Comparison of ENCODE assay signal across 12 cellular contexts in the genomic region with DNA sequence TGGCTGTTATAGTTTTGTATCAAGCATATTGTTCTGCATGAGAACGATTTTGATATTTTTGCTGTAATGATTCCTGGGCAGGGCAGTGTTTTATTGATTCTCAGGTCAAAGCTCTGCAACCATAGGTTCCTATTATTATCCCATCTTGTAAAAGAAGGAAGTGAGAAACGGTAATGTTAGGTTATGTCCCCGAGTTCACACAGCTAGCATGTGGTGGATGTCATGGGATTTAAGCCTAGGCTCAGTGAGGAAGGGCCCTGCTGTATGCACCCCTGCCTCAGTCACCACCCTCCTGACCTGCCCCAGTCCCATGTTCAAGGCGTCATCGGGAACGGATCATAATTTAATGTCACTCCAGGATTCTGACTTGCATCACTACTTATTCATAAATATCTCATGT. TPM values are rescaled to one million over a fixed set of nuclear protein-coding genes. Genes with fewer than 3 reads are reported as not detected.
DNase-seq lines count a peak whose midpoint lies in the region; ATAC-seq, FAIRE-seq and TF ChIP-seq lines count a peak whose summit lies in the region.
"Had no signal": no experiment of that assay in that cellular context is flagged by ENCODE, and none has a peak within 500 bp of the region (broad histone marks: within the 10 kb centered on the region; RNA-seq: fewer than 3 reads in every experiment).

No MANE protein-coding gene starts in this region.

- H3K27me3 ChIP-seq in GM12878 (replicated peaks in 1 of 2; ENCODE audit: control insufficient read depth in 2 of 2, insufficient read depth in 2 of 2, low read length in 1 of 2) (no peaks in the 10 kb centered on the region), uterus (no peaks in the 10 kb centered on the region)

- 0 out of 2 replicates have a peak overlapping the region, but pooled peaks have one; percentile 30 for H3K4me2 ChIP-seq in GM12878 (ENCODE audit: control insufficient read depth, insufficient read depth)

- H3K9me3 ChIP-seq in GM12878 (replicated peaks; ENCODE audit: control insufficient read depth, insufficient read depth, low read length) (no peaks in the 10 kb centered on the region), uterus (no peaks in the 10 kb centered on the region)

- H4K20me1 ChIP-seq in GM12878 (ENCODE audit: control insufficient read depth, insufficient read depth), result no peaks in the 10 kb centered on the region; the same call in 1 of the 2 replicates

- peaks cover 18% of the 10 kb centered on the region for H3K79me2 ChIP-seq in GM12878 (ENCODE audit: control insufficient read depth, insufficient read depth, low read length)

- FAIRE-seq in GM12878 (lab: Jason Lieb, UNC), result peak; percentile 80

- H3K4me1 Mint-ChIP-seq in activated T-cell treated with anti-CD3 and anti-CD28 coated beads, Interleukin-2, amount 50 U/mL, for 4 hours (ENCODE audit: low read depth), result peaks cover 13% of the 10 kb centered on the region

- no peak overlapping the region for H3K4me3 ChIP-seq in GM12878
- H3K4me3 ChIP-seq in uterus, result no peak overlapping the region

- H3K27me3 Mint-ChIP-seq in activated T-cell treated with anti-CD3 and anti-CD28 coated beads, Interleukin-2, amount 50 U/mL, for 4 hours (ENCODE audit: low read depth), result no peaks in the 10 kb centered on the region

- TF ChIP-seq RAD21 in GM12878 (IDR thresholded peaks at IDR 0.05; ENCODE audit: insufficient read depth, low read depth, low read length), result no peak

- no peaks in the 10 kb centered on the region for H3K9me3 Mint-ChIP-seq in activated T-cell treated with anti-CD3 and anti-CD28 coated beads, Interleukin-2, amount 50 U/mL, for 4 hours

- WGBS in GM12878 (ENCODE audit: insufficient coverage, insufficient replicate concordance, low lambda C conversion rate, missing lambda C conversion rate), result 48% methylated on average over 6 of the region's 6 CpGs

- peak; percentile 27 to 54; a peak in 3 of 4 replicates for TF ChIP-seq EP300 in GM12878 (IDR thresholded peaks at IDR 0.05; ENCODE audit: borderline replicate concordance in 1 of 2, control insufficient read depth in 1 of 2, low read depth in 2 of 2, low read length in 2 of 2)

- peaks cover 45% of the 10 kb centered on the region for H3K36me3 Mint-ChIP-seq in activated T-cell treated with anti-CD3 and anti-CD28 coated beads, Interleukin-2, amount 50 U/mL, for 4 hours (ENCODE audit: insufficient read depth)

- intact Hi-C loops in GM12878 (cut with micrococcal nuclease; ENCODE audit: unreplicated experiment) (no loop called here), uterus (cut with DNase I; ENCODE audit: low total_unique reads) (no loop called here)

- H3K36me3 ChIP-seq in GM12878 (ENCODE audit: control insufficient read depth in 2 of 2, insufficient read depth in 2 of 2, low read length in 1 of 2) (peaks cover 20 to 29% of the 10 kb centered on the region in 2 experiments), uterus (no peaks in the 10 kb centered on the region)

- no peak for TF ChIP-seq CTCF in GM12878 (IDR thresholded peaks at IDR 0.05 in 2 of 3, conservative IDR thresholded peaks at IDR 0.05 in 1 of 3; ENCODE audit: control insufficient read depth in 2 of 3, extremely low read depth in 1 of 3, insufficient read depth in 1 of 3, low read depth in 3 of 3, low read length in 3 of 3)
- TF ChIP-seq CTCF in uterus (IDR thresholded peaks at IDR 0.05), result no peak

- peaks cover 12% of the 10 kb centered on the region for H3K4me1 ChIP-seq in GM12878 (ENCODE audit: control insufficient read depth, insufficient read depth, low read length)
- no peaks in the 10 kb centered on the region for H3K4me1 ChIP-seq in uterus

- BruUV-seq in GM12878 (replicated peaks; lab: Mats Ljungman, UMichigan), result no TSS peak

- TF ChIP-seq POLR2A in GM12878 (IDR thresholded peaks at IDR 0.05; ENCODE audit: low read depth, low read length) (no peak), uterus (IDR thresholded peaks at IDR 0.05) (no peak)

- H2AFZ ChIP-seq in GM12878 (ENCODE audit: control insufficient read depth, low read depth, low read length), result no peak overlapping the region

- no peak overlapping the region for H3K4me3 Mint-ChIP-seq in activated T-cell treated with anti-CD3 and anti-CD28 coated beads, Interleukin-2, amount 50 U/mL, for 4 hours

- RAD21 ChIA-PET in GM12878 (lab: Charles Lee; ENCODE audit: unreplicated experiment), result interaction anchor here (0.9 kb wide), 1 partner anchor 94 kb away, joined by 3 read pairs; no protein-coding TSS in a partner anchor

- in situ Hi-C loops in GM12878 (cut with MboI), result no loop called here

- POLR2A ChIA-PET in GM12878 (lab: Charles Lee), result no interaction called here

- H3K9ac ChIP-seq in GM12878 (ENCODE audit: control insufficient read depth, insufficient read depth, low read length), result no peak overlapping the region

- H3K27ac ChIP-seq in GM12878 (ENCODE audit: control insufficient read depth, insufficient read depth) (no peak overlapping the region), uterus (no peak overlapping the region)

- SMC1A ChIA-PET in GM12878 (lab: Charles Lee; ENCODE audit: uncharacterized antibody, unreplicated experiment), result interaction anchor here (1.0 to 1.6 kb wide), 2 partner anchors 9 to 30 kb away, joined by 3 to 5 read pairs; no protein-coding TSS in a partner anchor

- CTCF ChIA-PET in GM12878 (lab: Yijun Ruan, JAX), result interaction anchor here (1.0 to 3.6 kb wide), 3 partner anchors 15 to 29 kb away, joined by 3 to 33 read pairs (median 4); no protein-coding TSS in a partner anchor

- peak; percentile 79 for ATAC-seq in GM18520 (IDR thresholded peaks at IDR 0.05; ENCODE audit: unreplicated experiment)
- peak; percentile 99 for ATAC-seq in GM21529 (IDR thresholded peaks at IDR 0.05; ENCODE audit: unreplicated experiment)
- peak; percentile 94 for ATAC-seq in HG03175 (IDR thresholded peaks at IDR 0.05; ENCODE audit: unreplicated experiment)
- ATAC-seq in GM12878, result peak; percentile 94
- ATAC-seq in activated T-cell treated with anti-CD3 and anti-CD28 coated beads, Interleukin-2, amount 50 U/mL, for 4 hours, result no peak

- DNase-seq in GM12878 (ENCODE audit: low read depth, low spot score) (peak; percentile 21), uterus (no peak), OCI-M1 (lab: John Stamatoyannopoulos, UW) (no peak)
- DNase-seq in activated CD8-positive, alpha-beta memory T cell treated with anti-CD3 and anti-CD28 coated beads, Interleukin-2, amount 50 U/mL, for 4 hours, result no peak
- no peak for DNase-seq in activated T-cell treated with anti-CD3 and anti-CD28 coated beads, Interleukin-2, amount 50 U/mL, for 4 hours
- DNase-seq: DMS 273 treated with DMSO at 0.1 percent for 48 hours, HCEC 1CT, SW 1271 had no signal

RNA-seq across cellular contexts. Expression of gene ACP1, which starts 10.7 kb away (rescaled TPM):
- total RNA-seq in GM12878 (2013; cell fraction: nucleolus; rRNA removed), result 164 and 165 TPM in 2 replicates
- total RNA-seq in GM12878 (2014; rRNA removed), result 129 and 149 TPM in 2 replicates
- 131 and 133 TPM in 2 replicates for total RNA-seq in GM12878 (2014; rRNA removed; fragmentation: Illumina TruSeq; extraction: Trizol)
- 114 and 120 TPM in 2 replicates for total RNA-seq in GM12878 (2021)
- 106 TPM for polyA plus RNA-seq in GM12878 (2011; ENCODE audit: low read depth)
- polyA plus RNA-seq in GM12878 (2011; rRNA removed), result 185 and 229 TPM in 2 replicates
- polyA plus RNA-seq in GM12878 (2011; cell fraction: cytosol; rRNA removed), result 87.9 and 111 TPM in 2 replicates
- 99.9 and 122 TPM in 2 replicates for polyA plus RNA-seq in GM12878 (2011; cell fraction: nucleus; rRNA removed)
- polyA plus RNA-seq in GM12878 (2012), result 118 and 121 TPM in 2 replicates
- polyA plus RNA-seq in GM12878 (2014; fragmentation: Illumina TruSeq; extraction: Trizol), result 150 and 164 TPM in 2 replicates
- 100 to 1,000 TPM; 362 to 468 TPM for polyA plus RNA-seq in GM12878 (2014; fragmentation: Nextera tagmentation; extraction: Ambion mirVana)
- 143 and 161 TPM in 2 replicates for polyA plus RNA-seq in GM12878 (2014; rRNA removed)
- polyA plus RNA-seq in GM12878 (2016; fragmentation: Nextera tagmentation; extraction: Ambion mirVana), result 100 to 1,000 TPM; 219 to 226 TPM
- 96.6 and 97.2 TPM in 2 replicates for polyA minus RNA-seq in GM12878 (2011; rRNA and poly(A)+ RNA removed)
- 30.3 and 55.4 TPM in 2 replicates for polyA minus RNA-seq in GM12878 (2011; cell fraction: cytosol; rRNA and poly(A)+ RNA removed)
- 88.1 and 120 TPM in 2 replicates for polyA minus RNA-seq in GM12878 (2011; cell fraction: nucleus; rRNA and poly(A)+ RNA removed)
- total RNA-seq in uterus, result 100 to 1,000 TPM in 2 of 4 donors, 10 to 100 TPM in 2; 58.8 to 139 (median 88.6) TPM
- 100 to 1,000 TPM; 132 to 178 (median 168) TPM for total RNA-seq in activated T-cell treated with anti-CD3 and anti-CD28 coated beads, Interleukin-2, amount 50 U/mL, for 4 hours

RNA-seq across cellular contexts. Expression of gene SH3YL1, which starts 11.6 kb away (rescaled TPM):
- total RNA-seq in GM12878 (2013; cell fraction: nucleolus; rRNA removed), result 112 and 117 TPM in 2 replicates
- total RNA-seq in GM12878 (2014; rRNA removed) (15.7 and 18.6 TPM in 2 replicates), GM12878 (2014; rRNA removed; fragmentation: Illumina TruSeq; extraction: Trizol) (17.2 and 20.8 TPM in 2 replicates), GM12878 (2021) (15.0 and 18.7 TPM in 2 replicates), uterus (100 to 1,000 TPM in 1 of 4 donors, 10 to 100 TPM in 2, 1 to 10 TPM in 1; 6.9 to 113 (median 55.5) TPM)
- 25.4 TPM for polyA plus RNA-seq in GM12878 (2011; ENCODE audit: low read depth)
- polyA plus RNA-seq in GM12878 (2011; rRNA removed) (19.0 and 26.3 TPM in 2 replicates), GM12878 (2014; fragmentation: Illumina TruSeq; extraction: Trizol) (20.6 and 29.6 TPM in 2 replicates), GM12878 (2014; fragmentation: Nextera tagmentation; extraction: Ambion mirVana) (10 to 100 TPM; 13.7 to 15.4 TPM), GM12878 (2014; rRNA removed) (20.5 and 22.4 TPM in 2 replicates), GM12878 (2016; fragmentation: Nextera tagmentation; extraction: Ambion mirVana) (10 to 100 TPM; 12.2 to 13.2 TPM)
- polyA plus RNA-seq in GM12878 (2011; cell fraction: cytosol; rRNA removed), result 9.6 and 9.8 TPM in 2 replicates
- 45.6 and 46.9 TPM in 2 replicates for polyA plus RNA-seq in GM12878 (2011; cell fraction: nucleus; rRNA removed)
- 16.5 and 17.1 TPM in 2 replicates for polyA plus RNA-seq in GM12878 (2012)
- polyA minus RNA-seq in GM12878 (2011; rRNA and poly(A)+ RNA removed), result 15.6 and 22.6 TPM in 2 replicates
- polyA minus RNA-seq in GM12878 (2011; cell fraction: cytosol; rRNA and poly(A)+ RNA removed), result 6.0 and 6.8 TPM in 2 replicates
- 32.2 and 44.0 TPM in 2 replicates for polyA minus RNA-seq in GM12878 (2011; cell fraction: nucleus; rRNA and poly(A)+ RNA removed)
- total RNA-seq in activated T-cell treated with anti-CD3 and anti-CD28 coated beads, Interleukin-2, amount 50 U/mL, for 4 hours, result 10 to 100 TPM; 12.9 to 14.7 (median 13.9) TPM

RNA-seq across cellular contexts. Expression of gene ALKAL2, which starts 12.4 kb away (rescaled TPM):
- total RNA-seq in GM12878 (2013; cell fraction: nucleolus; rRNA removed), result not detected in 2 replicates
- total RNA-seq in GM12878 (2014; rRNA removed) (not detected in 2 replicates), GM12878 (2014; rRNA removed; fragmentation: Illumina TruSeq; extraction: Trizol) (not detected in 2 replicates), GM12878 (2021) (not detected in 2 replicates), uterus (10 to 100 TPM in 2 of 4 donors, 1 to 10 TPM in 2; 3.3 to 82.6 (median 19.0) TPM)
- polyA plus RNA-seq in GM12878 (2011; ENCODE audit: low read depth), result not detected
- polyA plus RNA-seq in GM12878 (2011; rRNA removed) (not detected in 2 replicates), GM12878 (2014; fragmentation: Illumina TruSeq; extraction: Trizol) (not detected in 2 replicates), GM12878 (2014; fragmentation: Nextera tagmentation; extraction: Ambion mirVana) (under 1 TPM in 1 of 2 experiments, not detected in 1; 0.11 TPM), GM12878 (2014; rRNA removed) (0.11 TPM in 1 of 2 replicates, not detected in the other), GM12878 (2016; fragmentation: Nextera tagmentation; extraction: Ambion mirVana) (under 1 TPM; 0.11 to 0.29 TPM)
- not detected in 2 replicates for polyA plus RNA-seq in GM12878 (2011; cell fraction: cytosol; rRNA removed)
- not detected in 2 replicates for polyA plus RNA-seq in GM12878 (2011; cell fraction: nucleus; rRNA removed)
- polyA plus RNA-seq in GM12878 (2012), result not detected in 2 replicates
- polyA minus RNA-seq in GM12878 (2011; rRNA and poly(A)+ RNA removed), result not detected in 2 replicates
- not detected in 2 replicates for polyA minus RNA-seq in GM12878 (2011; cell fraction: cytosol; rRNA and poly(A)+ RNA removed)
- not detected in 2 replicates for polyA minus RNA-seq in GM12878 (2011; cell fraction: nucleus; rRNA and poly(A)+ RNA removed)
- total RNA-seq in activated T-cell treated with anti-CD3 and anti-CD28 coated beads, Interleukin-2, amount 50 U/mL, for 4 hours, result not detected
- total RNA-seq: skeletal muscle tissue had no signal

Comparison
In these comparisons a context has a peak if more than half of its experiments do, and no peak if none do; other contexts are left out.
1. ATAC-seq: peak in GM18520 (single experiment), GM21529 (single experiment), HG03175 (single experiment) and GM12878 (single experiment); none in activated T-cell treated with anti-CD3 and anti-CD28 coated beads, Interleukin-2, amount 50 U/mL, for 4 hours (0 of 2).